Comparison of ENCODE assay signal across 1 cellular context in the genomic region with DNA sequence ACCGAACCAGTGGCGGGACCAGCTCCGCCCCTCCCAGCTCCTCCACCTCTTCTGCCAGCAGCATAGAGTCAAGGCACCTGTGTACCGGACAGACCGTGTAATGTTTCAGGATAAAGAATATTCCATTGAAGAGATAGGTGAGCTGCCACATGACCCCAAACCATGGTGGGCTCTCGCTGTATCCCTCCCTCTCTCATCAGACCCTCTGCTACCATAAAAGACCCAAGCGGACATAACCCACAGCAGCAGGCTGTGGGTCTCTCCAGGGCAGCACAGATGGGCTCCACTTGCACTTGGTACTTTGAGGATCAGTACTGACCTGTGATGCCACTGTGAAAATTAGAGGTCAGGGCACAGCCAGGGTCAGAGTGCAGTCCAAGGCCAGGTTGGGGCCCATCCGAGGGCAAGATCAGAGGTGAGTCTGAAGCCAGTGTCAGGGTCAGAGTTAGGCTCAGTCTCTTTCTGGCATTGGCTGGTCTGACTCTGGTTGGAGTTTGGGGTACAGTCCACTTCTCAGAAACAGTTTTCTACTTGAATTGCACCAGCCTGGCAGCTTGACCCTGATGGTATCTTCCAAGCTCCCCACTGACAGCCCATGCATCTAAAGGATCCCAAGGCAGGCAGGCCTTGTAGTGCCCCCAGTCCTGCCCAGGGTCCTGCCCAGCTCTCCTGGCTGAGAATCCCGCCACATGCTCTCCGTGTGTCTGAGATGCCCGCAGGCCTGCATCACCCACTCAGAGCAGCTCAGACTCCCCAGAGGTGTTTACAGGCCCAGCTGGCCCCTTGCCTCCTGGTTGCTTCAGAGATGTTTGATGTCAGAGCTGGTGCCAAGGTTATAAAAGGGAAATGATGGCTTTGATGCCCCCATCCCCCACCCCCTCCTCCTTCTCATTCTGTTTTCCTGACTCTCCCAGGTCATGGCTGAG.
TF ChIP-seq lines count a peak whose summit lies in the region.

No MANE protein-coding gene starts in this region.

TF ChIP-seq in HepG2, 621 proteins besides CTCF, POLR2A, EP300 and RAD21 (continued from another document):
- TF ChIP-seq KDM5B (CRISPR knock-in tag; IDR thresholded peaks at IDR 0.05; ENCODE audit: borderline replicate concordance) (0 out of 2 replicates have a peak, but pooled peaks have one; percentile 26), ZNF7 (CRISPR knock-in tag; IDR thresholded peaks at IDR 0.05) (no peak), ZNF607 (CRISPR knock-in tag; IDR thresholded peaks at IDR 0.05; ENCODE audit: borderline replicate concordance) (no peak), ARID5B (CRISPR knock-in tag; IDR thresholded peaks at IDR 0.05) (no peak), SRY (CRISPR knock-in tag; IDR thresholded peaks at IDR 0.05) (no peak), TBX2 (CRISPR knock-in tag; IDR thresholded peaks at IDR 0.05; ENCODE audit: borderline replicate concordance) (no peak), ATF7-NPFF (CRISPR knock-in tag; IDR thresholded peaks at IDR 0.05; ENCODE audit: low read depth) (no peak)
